9 cellular contexts compared by ENCODE assay signal in the genomic region with DNA sequence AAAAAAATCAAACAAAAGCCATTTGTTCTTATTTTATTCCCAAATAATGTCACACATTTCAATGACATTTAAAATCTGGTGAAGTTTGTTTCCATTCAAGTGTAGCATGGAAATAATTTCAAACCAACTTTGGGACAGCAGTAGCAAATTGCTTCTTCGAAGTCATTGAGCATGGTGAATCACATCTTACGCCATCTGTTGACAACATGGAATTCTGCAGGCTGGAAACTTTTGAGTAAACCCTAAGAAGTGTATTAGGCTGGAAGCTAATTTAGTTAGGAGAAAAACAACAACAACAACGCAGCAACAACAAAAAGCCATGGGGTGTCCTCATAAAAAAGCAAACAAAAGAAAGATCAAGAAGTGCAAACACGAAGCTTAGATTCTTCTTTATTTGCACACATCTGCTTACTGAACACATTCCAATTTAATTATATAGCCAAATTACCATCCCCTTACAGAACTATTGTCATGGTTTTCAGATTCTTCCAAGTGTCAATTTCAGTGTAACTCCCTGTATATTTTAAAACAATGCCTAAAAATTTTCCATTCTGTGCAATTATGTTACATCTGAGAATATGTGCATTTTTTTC.
A peak's percentile ranks its signal among the peaks of the same experiment; 100 is the strongest.
DNase-seq lines count a peak whose midpoint lies in the region; ATAC-seq, FAIRE-seq and TF ChIP-seq lines count a peak whose summit lies in the region.
"Had no signal": no experiment of that assay in that cellular context is flagged by ENCODE, and none has a peak within 500 bp of the region (broad histone marks: within the 10 kb centered on the region; RNA-seq: fewer than 3 reads in every experiment).

No MANE protein-coding gene starts in this region.

- H3K9me3 ChIP-seq in DOHH2 (ENCODE audit: control insufficient read depth, insufficient read depth, low read length) (no peaks in the 10 kb centered on the region), Panc1 (ENCODE audit: control insufficient read depth, insufficient read depth, low read depth, low read length) (no peaks in the 10 kb centered on the region)

- H3K27ac ChIP-seq in DOHH2 (ENCODE audit: low read depth, low read length) (no peak overlapping the region), Panc1 (ENCODE audit: low read length) (no peak overlapping the region)

- POLR2A ChIA-PET in Panc1 (lab: Charles Lee): no interaction called here

- no peaks in the 10 kb centered on the region for H4K20me1 ChIP-seq in DOHH2 (ENCODE audit: control insufficient read depth, insufficient read depth, low read depth, low read length)

- H3K4me3 ChIP-seq in DOHH2 (ENCODE audit: low read length): no peak overlapping the region
- H3K4me3 ChIP-seq in Panc1 (ENCODE audit: low read depth in 2 of 2, low read length in 2 of 2): no peak overlapping the region

- no peaks in the 10 kb centered on the region for H3F3A ChIP-seq in DOHH2 (ENCODE audit: control insufficient read depth, insufficient read depth)

- H3K36me3 ChIP-seq in DOHH2 (ENCODE audit: control insufficient read depth, low read length) (no peaks in the 10 kb centered on the region), Panc1 (ENCODE audit: control insufficient read depth, insufficient read depth, low read length) (no peaks in the 10 kb centered on the region)

- no peak for FAIRE-seq in RCC 7860 (lab: Jason Lieb, UNC)

- DNase-seq in Panc1 (ENCODE audit: low read depth, low spot score) (peak; percentile 22), iPS DF 4.7 (ENCODE audit: extremely low read depth, low spot score) (peak; percentile 36), posterior vena cava (ENCODE audit: low spot score) (no peak), NCI-H2196 (lab: John Stamatoyannopoulos, UW; ENCODE audit: unreplicated experiment) (no peak), RCC 7860 (ENCODE audit: low spot score) (no peak)
- DNase-seq: stimulated activated naive B cell treated with anti-CD40 and anti-IgM and Interleukin-4, amounts not matched to agents 10 μg/mL and 1 μg/mL and 100 μg/mL, for 72 hours had no signal

- H3K4me1 ChIP-seq in DOHH2 (ENCODE audit: control insufficient read depth, low read length) (no peaks in the 10 kb centered on the region), Panc1 (ENCODE audit: control insufficient read depth, insufficient read depth, low read length) (no peaks in the 10 kb centered on the region)

- CTCF ChIA-PET in Panc1 (lab: Charles Lee): interaction anchor here (0.7 kb wide), 1 partner anchor 692 kb away, joined by 5 read pairs; no protein-coding TSS in a partner anchor

- no TSS peak for BruUV-seq in Panc1 (replicated peaks; lab: Mats Ljungman, UMichigan)

- ATAC-seq in HG03378 (IDR thresholded peaks at IDR 0.05; ENCODE audit: unreplicated experiment) (peak; percentile 61), Panc1 (no peak), GM21576 (IDR thresholded peaks at IDR 0.05; ENCODE audit: unreplicated experiment) (no peak)

- H3K79me2 ChIP-seq in DOHH2 (ENCODE audit: control insufficient read depth, low read length): no peaks in the 10 kb centered on the region

- no peaks in the 10 kb centered on the region for H3K9me2 ChIP-seq in DOHH2 (replicated peaks; ENCODE audit: control insufficient read depth, low read length)

- no peaks in the 10 kb centered on the region for H3K27me3 ChIP-seq in DOHH2 (ENCODE audit: control insufficient read depth, low read length)
- H3K27me3 ChIP-seq in Panc1 (ENCODE audit: control insufficient read depth, insufficient read depth, low read length): no peaks in the 10 kb centered on the region

- H3K4me2 ChIP-seq in DOHH2 (ENCODE audit: low read length): no peak overlapping the region

- in situ Hi-C loops in Panc1 (cut with HindIII; ENCODE audit: low pct_unique_long_range_greater_than_20kb, low sequenced_read_pairs): no loop called here

- TF ChIP-seq CTCF in DOHH2 (IDR thresholded peaks at IDR 0.05; ENCODE audit: low read depth, low read length, poor library complexity, severe bottlenecking): peak; percentile 35
- TF ChIP-seq CTCF in Panc1 (IDR thresholded peaks at IDR 0.05): peak; percentile 37; the same call in 1 of the 2 replicates

- intact Hi-C loops in Panc1 (cut with micrococcal nuclease; ENCODE audit: unreplicated experiment): no loop called here
- intact Hi-C loops in posterior vena cava (cut with DNase I): no loop called here

Comparison
In these comparisons a context has a peak if more than half of its experiments do, and no peak if none do; other contexts are left out.
1. DNase-seq: peak in Panc1 (single experiment) and iPS DF 4.7 (single experiment); none in posterior vena cava (single experiment), NCI-H2196 (single experiment) and RCC 7860 (single experiment).